In genomic region chr9:99211746-99212145, GRCh38 we compare ENCODE assay signal across 26 cellular contexts. TPM values are rescaled to one million over a fixed set of nuclear protein-coding genes. Genes with fewer than 3 reads are reported as not detected.
DNase-seq lines count a peak whose midpoint lies in the region; ATAC-seq and TF ChIP-seq lines count a peak whose summit lies in the region.
"Had no signal": no experiment of that assay in that cellular context is flagged by ENCODE, and none has a peak within 500 bp of the region (broad histone marks: within the 10 kb centered on the region; RNA-seq: fewer than 3 reads in every experiment).

No MANE protein-coding gene starts in this region.

- POLR2A ChIA-PET in HCT116 (lab: Charles Lee) = no interaction called here

- H2BK120ac ChIP-seq in mesendoderm (ENCODE audit: low read depth, low read length) = no peak overlapping the region

- H3K9me2 ChIP-seq in HCT116 (ENCODE audit: insufficient read depth) = no peaks in the 10 kb centered on the region

- peak; percentile 22 for TF ChIP-seq CTCF in GM12864 (IDR thresholded peaks at IDR 0.05; ENCODE audit: low read depth, low read length, missing control alignments)
- peak in 2 of 3 experiments; percentile 37 to 41; a peak in 3 of 6 replicates for TF ChIP-seq CTCF in HCT116 (IDR thresholded peaks at IDR 0.05 in 2 of 3, conservative IDR thresholded peaks at IDR 0.05 in 1 of 3; ENCODE audit: borderline replicate concordance in 1 of 3, insufficient read depth in 1 of 3, low read depth in 2 of 3, low read length in 2 of 3)
- peak; percentile 23 for TF ChIP-seq CTCF in brain microvascular endothelial cell (IDR thresholded peaks at IDR 0.05; ENCODE audit: low read depth, low read length, missing control alignments)

- CTCF ChIA-PET in HCT116 (lab: Charles Lee) = no interaction called here

- H4K20me1 ChIP-seq in HCT116 (ENCODE audit: insufficient read depth) = no peaks in the 10 kb centered on the region

- TF ChIP-seq RAD21 in HCT116 (IDR thresholded peaks at IDR 0.05; ENCODE audit: low read depth) = no peak

- H3K27me3 ChIP-seq in HCT116 (ENCODE audit: insufficient read depth, low read length) (no peaks in the 10 kb centered on the region), brain microvascular endothelial cell (replicated peaks) (no peaks in the 10 kb centered on the region), mesendoderm (ENCODE audit: insufficient read depth, low read length, poor library complexity) (no peaks in the 10 kb centered on the region)
- H3K27me3 ChIP-seq: cardiac muscle cell, pancreas, right lobe of liver, SJCRH30, thyroid gland had no signal

- no peak overlapping the region for H3K23ac ChIP-seq in mesendoderm (ENCODE audit: low read length)

- ATAC-seq in HCT116 = peak; percentile 84
- ATAC-seq in GM19023 (IDR thresholded peaks at IDR 0.05; ENCODE audit: unreplicated experiment) = no peak
- ATAC-seq: CD8-positive, alpha-beta T cell had no signal

- H2BK5ac ChIP-seq in mesendoderm (ENCODE audit: low read length) = no peak overlapping the region

- no peak overlapping the region for H2AK5ac ChIP-seq in mesendoderm (ENCODE audit: low read length)

- no peak overlapping the region for H4K5ac ChIP-seq in mesendoderm (ENCODE audit: low read length)

- no peak overlapping the region for H3K27ac ChIP-seq in HCT116 (ENCODE audit: low read depth, low read length)
- H3K27ac ChIP-seq in brain microvascular endothelial cell = no peak overlapping the region
- H3K27ac ChIP-seq in mesendoderm (ENCODE audit: low read depth, low read length) = no peak overlapping the region
- H3K27ac ChIP-seq: cardiac muscle cell, epithelial cell of prostate, pancreas, right lobe of liver, SJCRH30, thyroid gland had no signal

- in situ Hi-C loops in brain microvascular endothelial cell (cut with HindIII; ENCODE audit: low pct_ligation_motif_present, low sequenced_read_pairs) = no loop called here

- no CpG with 5 or more reads among the region's 1 CpG for WGBS in mesendoderm (ENCODE audit: extremely low coverage, insufficient coverage, low lambda C conversion rate)

- no peak for TF ChIP-seq POLR2A in HCT116 (IDR thresholded peaks at IDR 0.05; ENCODE audit: borderline replicate concordance, extremely low read depth, insufficient read depth, insufficient read length)

- intact Hi-C loops in HCT116 (cut with micrococcal nuclease) = no loop called here

- H3K79me2 ChIP-seq in HCT116 (ENCODE audit: insufficient read depth, low read length) (peaks cover 2% of the 10 kb centered on the region; the same call in 1 of the 2 replicates), mesendoderm (ENCODE audit: control insufficient read depth, insufficient read depth, low read length) (peaks cover under 1% of the 10 kb centered on the region)

- H3K4me2 ChIP-seq in HCT116 (ENCODE audit: low read length) = no peak overlapping the region
- no peak overlapping the region for H3K4me2 ChIP-seq in mesendoderm (ENCODE audit: low read length)

- H3K36me3 ChIP-seq in HCT116 (ENCODE audit: control insufficient read depth in 1 of 2, insufficient read depth in 2 of 2, low read length in 2 of 2) (peaks cover 0 to 1% of the 10 kb centered on the region in 2 experiments; a peak in 1 of 4 replicates), brain microvascular endothelial cell (replicated peaks) (peaks cover 3% of the 10 kb centered on the region), mesendoderm (ENCODE audit: control insufficient read depth, insufficient read depth, low read length) (no peaks in the 10 kb centered on the region)
- H3K36me3 ChIP-seq: cardiac muscle cell, pancreas, right lobe of liver, thyroid gland had no signal

- H3K9ac ChIP-seq in HCT116 (ENCODE audit: low read length) (no peak overlapping the region), mesendoderm (ENCODE audit: low read length) (no peak overlapping the region)

- H3K4me1 ChIP-seq in HCT116 (ENCODE audit: control insufficient read depth in 1 of 2, insufficient read depth in 2 of 2, low read length in 2 of 2) = no peaks in the 10 kb centered on the region
- H3K4me1 ChIP-seq in mesendoderm (ENCODE audit: control insufficient read depth, low read depth, low read length) = no peaks in the 10 kb centered on the region
- H3K4me1 ChIP-seq: pancreas, right lobe of liver, SJCRH30 had no signal

- H3K56ac ChIP-seq in mesendoderm (ENCODE audit: low read length) = no peak overlapping the region

- H3K79me1 ChIP-seq in mesendoderm (ENCODE audit: low read length) = peaks cover 7% of the 10 kb centered on the region

- RAD21 ChIA-PET in HCT116 (lab: Charles Lee; ENCODE audit: low non-redundant PET in 1 of 2, low total read pairs in 2 of 2, uncharacterized antibody in 2 of 2, unreplicated experiment in 2 of 2) = no interaction called here

- H3K18ac ChIP-seq in mesendoderm (ENCODE audit: low read length) = no peak overlapping the region

- no TSS peak for BruUV-seq in HCT116 (replicated peaks; lab: Mats Ljungman, UMichigan)

- no peaks in the 10 kb centered on the region for H3K9me3 ChIP-seq in HCT116 (ENCODE audit: control insufficient read depth in 1 of 2, insufficient read depth in 1 of 2, low read depth in 1 of 2, low read length in 2 of 2)
- H3K9me3 ChIP-seq: pancreas, right lobe of liver, thyroid gland had no signal

- no peak overlapping the region for H4K8ac ChIP-seq in mesendoderm (ENCODE audit: low read depth, low read length)

- H3K4me3 ChIP-seq in GM12864 (ENCODE audit: low read depth, low read length) (no peak overlapping the region), HCT116 (replicated peaks in 1 of 2; ENCODE audit: low read depth in 1 of 2, low read length in 2 of 2) (no peak overlapping the region), brain microvascular endothelial cell (ENCODE audit: low read depth, low read length) (no peak overlapping the region), mesendoderm (ENCODE audit: low read length) (no peak overlapping the region)
- H3K4me3 ChIP-seq: cardiac muscle cell, pancreas, right lobe of liver, SJCRH30, thyroid gland had no signal

- no peak overlapping the region for H2BK15ac ChIP-seq in mesendoderm (replicated peaks; ENCODE audit: low read depth)

- H3K4ac ChIP-seq in mesendoderm (ENCODE audit: low read depth, low read length) = no peak overlapping the region

- H2AFZ ChIP-seq in HCT116 (ENCODE audit: low read depth, low read length, poor library complexity, severe bottlenecking) = no peak overlapping the region

- DNase-seq in GM12864 (ENCODE audit: low read depth) = no peak
- no peak for DNase-seq in HCT116 (ENCODE audit: low read depth, low spot score)
- DNase-seq in brain microvascular endothelial cell = no peak
- peak; percentile 37 for DNase-seq in mesendoderm
- no peak for DNase-seq in midbrain (lab: John Stamatoyannopoulos, UW)
- no peak for DNase-seq in mesenteric fat pad (ENCODE audit: low spot score)
- no peak for DNase-seq in central memory CD4-positive, alpha-beta T cell
- DNase-seq: activated CD4-positive, alpha-beta T cell treated with anti-CD3 and anti-CD28 coated beads, Interleukin-2, amount 50 U/mL, for 4 hours; amniotic stem cell; CD8-positive, alpha-beta T cell; DMS79; foreskin melanocyte; GOT3; KG1; kidney glomerular epithelial cell; naive B cell; NCI-H1930; NCI-H226; pancreas; right lobe of liver; SJCRH30; T-helper 1 cell; thyroid gland had no signal

TF ChIP-seq in HCT116, 20 proteins besides CTCF, POLR2A, EP300 and RAD21:
- TF ChIP-seq FOSL1 (IDR thresholded peaks at IDR 0.05; ENCODE audit: low read depth) = no peak
- no peak for TF ChIP-seq MAX (IDR thresholded peaks at IDR 0.05)
- TF ChIP-seq SIN3A (IDR thresholded peaks at IDR 0.05; ENCODE audit: low read depth) = no peak
- no peak for TF ChIP-seq SP1 (IDR thresholded peaks at IDR 0.05; ENCODE audit: low read depth)
- no peak for TF ChIP-seq ELF1 (IDR thresholded peaks at IDR 0.05; ENCODE audit: borderline replicate concordance, low read depth)

RNA-seq across cellular contexts. Expression of gene ALG2, which starts 10.0 kb away (rescaled TPM):
- total RNA-seq in HCT116 (2021; ENCODE audit: unreplicated experiment) (27.9 TPM), mesenteric fat pad (37.1 TPM)
- polyA plus RNA-seq in HCT116 (2012) = 21.6 and 26.0 TPM in 2 replicates
- polyA plus RNA-seq in mesendoderm (2013, experiment 1 of 2) = 31.2 TPM
- polyA plus RNA-seq in mesendoderm (2013, experiment 2 of 2) = 31.0 TPM

RNA-seq across cellular contexts. Expression of gene SEC61B, which starts 10.3 kb away (rescaled TPM):
- total RNA-seq in HCT116 (2021; ENCODE audit: unreplicated experiment) = 125 TPM
- 118 and 123 TPM in 2 replicates for polyA plus RNA-seq in HCT116 (2012)
- 561 TPM for polyA plus RNA-seq in mesendoderm (2013, experiment 1 of 2)
- polyA plus RNA-seq in mesendoderm (2013, experiment 2 of 2) = 537 TPM
- 146 TPM for total RNA-seq in mesenteric fat pad
